15 cellular contexts compared by ENCODE assay signal in the genomic region with DNA sequence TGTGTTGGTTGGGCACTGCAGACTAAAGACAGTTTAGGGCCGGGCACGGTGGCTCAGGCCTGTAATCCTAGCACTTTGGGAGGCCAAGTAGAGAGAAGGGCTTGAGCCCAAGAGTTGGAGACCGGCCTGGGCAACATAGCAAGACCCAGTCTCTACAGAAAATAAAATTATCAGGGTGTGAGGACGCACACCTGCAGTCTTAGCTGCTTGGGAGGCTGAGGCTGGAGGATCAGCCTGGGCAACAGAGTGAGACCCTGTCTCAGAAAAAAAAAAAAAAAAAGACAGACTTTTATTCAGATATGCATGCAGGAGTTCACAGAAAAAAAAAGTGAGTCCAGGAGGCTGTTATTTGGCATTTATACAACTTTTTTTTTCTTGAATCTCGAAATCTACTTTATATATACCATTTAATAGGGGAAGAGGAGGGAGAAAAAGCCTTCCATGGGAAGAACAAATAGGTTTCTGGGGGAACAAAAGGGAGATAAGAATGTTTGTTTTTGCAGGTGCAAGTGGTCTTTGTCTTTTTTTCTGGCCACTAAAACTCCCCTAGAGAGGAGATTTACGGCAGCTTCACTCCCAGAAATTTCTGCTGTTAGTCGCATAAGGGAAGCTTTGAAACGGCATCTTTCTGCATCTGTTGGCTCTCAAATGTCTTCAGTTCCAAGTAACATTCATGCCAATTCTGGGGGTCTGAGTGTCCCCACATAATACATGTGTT. TPM values are rescaled to one million over a fixed set of nuclear protein-coding genes. Genes with fewer than 3 reads are reported as not detected.
DNase-seq lines count a peak whose midpoint lies in the region; ATAC-seq and TF ChIP-seq lines count a peak whose summit lies in the region.
"Had no signal": no experiment of that assay in that cellular context is flagged by ENCODE, and none has a peak within 500 bp of the region (broad histone marks: within the 10 kb centered on the region; RNA-seq: fewer than 3 reads in every experiment).

No MANE protein-coding gene starts in this region.

- H2BK5ac ChIP-seq in neuronal stem cell (ENCODE audit: low read length), result no peak overlapping the region

- H3K18ac ChIP-seq in neuronal stem cell (ENCODE audit: low read length), result no peak overlapping the region

- H3K4me3 ChIP-seq in iPS-20b (ENCODE audit: low read length), result no peak overlapping the region
- H3K4me3 ChIP-seq in neuronal stem cell (ENCODE audit: low read length in 2 of 2), result no peak overlapping the region
- no peak overlapping the region for H3K4me3 ChIP-seq in brain microvascular endothelial cell (ENCODE audit: low read depth, low read length)
- H3K4me3 ChIP-seq: GM23338 had no signal

- H2AFZ ChIP-seq in neuronal stem cell (ENCODE audit: low read length), result no peak overlapping the region

- no peak overlapping the region for H2BK15ac ChIP-seq in neuronal stem cell (ENCODE audit: low read length)

- H2BK12ac ChIP-seq in neuronal stem cell (ENCODE audit: low read length), result no peak overlapping the region

- H3K23ac ChIP-seq in neuronal stem cell (ENCODE audit: low read depth, low read length, poor library complexity), result no peak overlapping the region

- no CpG with 5 or more reads among the region's 8 CpGs for WGBS in neuronal stem cell (ENCODE audit: extremely low coverage in 2 of 2, insufficient read length in 2 of 2, insufficient replicate concordance in 1 of 2), 2 donors

- H4K91ac ChIP-seq in neuronal stem cell (ENCODE audit: low read depth, low read length, poor library complexity), result no peak overlapping the region

- intact Hi-C loops in cardiac septum (cut with DNase I), result no loop called here
- intact Hi-C loops in Right ventricle myocardium inferior (cut with DNase I), result no loop called here

- in situ Hi-C loops in brain microvascular endothelial cell (cut with HindIII; ENCODE audit: low pct_ligation_motif_present, low sequenced_read_pairs), result no loop called here

- H3K27me3 ChIP-seq in iPS-20b (ENCODE audit: insufficient read depth, low read length) (no peaks in the 10 kb centered on the region), neuronal stem cell (ENCODE audit: control insufficient read depth in 3 of 3, insufficient read depth in 3 of 3, low read depth in 1 of 3, low read length in 3 of 3) (peaks cover 0 to 4% (median 0%) of the 10 kb centered on the region in 3 experiments), brain microvascular endothelial cell (replicated peaks) (no peaks in the 10 kb centered on the region)

- no peak overlapping the region for H2BK120ac ChIP-seq in neuronal stem cell (ENCODE audit: low read depth, low read length)

- H3K36me3 ChIP-seq in iPS-20b (ENCODE audit: insufficient read depth, low read depth, low read length), result no peaks in the 10 kb centered on the region
- H3K36me3 ChIP-seq in neuronal stem cell (replicated peaks in 1 of 2; ENCODE audit: control insufficient read depth in 2 of 2, insufficient read depth in 2 of 2, low read length in 2 of 2), result no peaks in the 10 kb centered on the region
- H3K36me3 ChIP-seq in brain microvascular endothelial cell (replicated peaks), result no peaks in the 10 kb centered on the region

- no peak overlapping the region for H3K14ac ChIP-seq in neuronal stem cell (ENCODE audit: low read length)

- H3K4me1 ChIP-seq in iPS-20b (ENCODE audit: insufficient read depth, low read length) (no peaks in the 10 kb centered on the region), neuronal stem cell (ENCODE audit: control insufficient read depth in 2 of 2, insufficient read depth in 1 of 2, low read depth in 1 of 2, low read length in 2 of 2) (peaks cover 0 to 2% of the 10 kb centered on the region in 2 donors)

- H3K79me1 ChIP-seq in neuronal stem cell (ENCODE audit: low read depth, low read length), result no peaks in the 10 kb centered on the region

- H4K8ac ChIP-seq in neuronal stem cell (ENCODE audit: low read depth, low read length), result no peak overlapping the region

- H3K9ac ChIP-seq in iPS-20b (ENCODE audit: low read depth, low read length) (0 out of 2 replicates have a peak overlapping the region, but pooled peaks have one; percentile 27), neuronal stem cell (ENCODE audit: low read depth, low read length, poor library complexity) (no peak overlapping the region)

- TF ChIP-seq CTCF in brain microvascular endothelial cell (IDR thresholded peaks at IDR 0.05; ENCODE audit: low read depth, low read length, missing control alignments), result no peak

- H3K9me3 ChIP-seq in iPS-20b (ENCODE audit: insufficient read depth, low read depth, low read length) (no peaks in the 10 kb centered on the region), neuronal stem cell (replicated peaks in 1 of 2; ENCODE audit: control insufficient read depth in 2 of 2, insufficient read depth in 1 of 2, low read depth in 1 of 2, low read length in 2 of 2) (no peaks in the 10 kb centered on the region)

- H3K4me2 ChIP-seq in neuronal stem cell (ENCODE audit: insufficient read depth, low read length, poor library complexity, severe bottlenecking), result no peak overlapping the region
- H3K4me2 ChIP-seq: GM23338 had no signal

- DNase-seq in cardiac septum (ENCODE audit: low spot score) (peak; percentile 61), Right ventricle myocardium inferior (ENCODE audit: missing footprints) (no peak), neuronal stem cell (ENCODE audit: low spot score) (no peak), brain microvascular endothelial cell (no peak), NCI-H526 (lab: John Stamatoyannopoulos, UW) (no peak), NCI-H2227 (lab: John Stamatoyannopoulos, UW; ENCODE audit: unreplicated experiment) (no peak)
- DNase-seq: CD8-positive, alpha-beta T cell; COR-L47; DMS153; DMS79 treated with DMSO at 0.1 percent for 48 hours; EL; H7 had no signal

- no peak overlapping the region for H2AK5ac ChIP-seq in neuronal stem cell (ENCODE audit: low read depth, low read length)

- no peak overlapping the region for H3K27ac ChIP-seq in iPS-20b (ENCODE audit: low read length)
- peak overlapping the region; percentile 34 for H3K27ac ChIP-seq in neuronal stem cell (replicated peaks; ENCODE audit: low read length)
- H3K27ac ChIP-seq in brain microvascular endothelial cell, result no peak overlapping the region
- H3K27ac ChIP-seq: 22Rv1 had no signal

- H3K4ac ChIP-seq in neuronal stem cell (ENCODE audit: low read length), result no peak overlapping the region

- ATAC-seq in Right ventricle myocardium inferior, result no peak
- ATAC-seq: CD8-positive, alpha-beta T cell; GM23338 had no signal

RNA-seq across cellular contexts. Expression of gene MSH6, which starts 4.1 kb away (rescaled TPM):
- total RNA-seq in cardiac septum (22.0 TPM), Right ventricle myocardium inferior (25.4 TPM)
- polyA plus RNA-seq in neuronal stem cell (2013, experiment 1 of 2), result 106 TPM
- polyA plus RNA-seq in neuronal stem cell (2013, experiment 2 of 2), result 103 TPM
